ENCODE assay signal across 20 cellular contexts in genomic region chr11:2207773-2208621, GRCh38. TPM values are rescaled to one million over a fixed set of nuclear protein-coding genes. Genes with fewer than 3 reads are reported as not detected.
DNase-seq lines count a peak whose midpoint lies in the region; ATAC-seq and TF ChIP-seq lines count a peak whose summit lies in the region.
"Had no signal": no experiment of that assay in that cellular context is flagged by ENCODE, and none has a peak within 500 bp of the region (broad histone marks: within the 10 kb centered on the region; RNA-seq: fewer than 3 reads in every experiment).

No MANE protein-coding gene starts in this region.

- intact Hi-C loops in left colon (cut with DNase I, micrococcal nuclease) = no loop called here

- no peak overlapping the region for H3K4me3 Mint-ChIP-seq in activated T-cell treated with anti-CD3 and anti-CD28 coated beads, Interleukin-2, amount 50 U/mL, for 4 hours
- no peak overlapping the region for H3K4me3 Mint-ChIP-seq in activated CD8-positive, alpha-beta T cell treated with anti-CD3 and anti-CD28 coated beads, Interleukin-2, amount 10 ng/mL, durations not matched to agents 7 days and 5 days
- no peak overlapping the region for H3K4me3 Mint-ChIP-seq in stimulated activated effector memory CD8-positive, alpha-beta T cell treated with anti-CD3 and anti-CD28 coated beads, Interleukin-12 subunit alpha, Interleukin-12 subunit beta, amount 100 ng/mL, for 72 hours
- H3K4me3 Mint-ChIP-seq: activated CD4-positive, alpha-beta T cell treated with anti-CD3 and anti-CD28 coated beads for 36 hours; activated naive CD4-positive, alpha-beta T cell treated with anti-CD3 and anti-CD28 coated beads, Interleukin-2, amount 10 ng/mL, durations not matched to agents 7 days and 5 days; CD4-positive, alpha-beta T cell; naive thymus-derived CD4-positive, alpha-beta T cell; T-cell had no signal

- peak; percentile 14 for DNase-seq in activated T-cell treated with anti-CD3 and anti-CD28 coated beads, Interleukin-2, amount 50 U/mL, for 1 hour
- no peak for DNase-seq in activated T-cell treated with anti-CD3 and anti-CD28 coated beads, Interleukin-2, amount 50 U/mL, for 4 hours
- DNase-seq in activated CD8-positive, alpha-beta T cell treated with anti-CD3 and anti-CD28 coated beads, Interleukin-2, amount 10 ng/mL, durations not matched to agents 7 days and 5 days = peak; percentile 15
- peak; percentile 1 to 18 for DNase-seq in left colon
- DNase-seq in stimulated activated CD8-positive, alpha-beta memory T cell treated with anti-CD3 and anti-CD28 coated beads, Interleukin-4, amount 100 ng/mL, for 48 hours = peak; percentile 20
- DNase-seq in stimulated activated effector memory CD8-positive, alpha-beta T cell treated with anti-CD3 and anti-CD28 coated beads, Interleukin-12 subunit alpha, Interleukin-12 subunit beta, amount 100 ng/mL, for 72 hours (ENCODE audit: low spot score in 2 of 2) = no peak
- DNase-seq in GM10248 (ENCODE audit: extremely low spot score) = no peak
- DNase-seq: activated CD4-positive, alpha-beta T cell treated with anti-CD3 and anti-CD28 coated beads for 36 hours; gastrocnemius medialis; NCI-H446 treated with DMSO at 0.1 percent for 48 hours; stimulated activated naive CD4-positive, alpha-beta T cell treated with Interleukin-2 at 50 U/mL for 16 hours had no signal

- peaks cover 2% of the 10 kb centered on the region for H3K4me1 Mint-ChIP-seq in activated T-cell treated with anti-CD3 and anti-CD28 coated beads, Interleukin-2, amount 50 U/mL, for 4 hours (ENCODE audit: low read depth)
- peaks cover 2% of the 10 kb centered on the region for H3K4me1 Mint-ChIP-seq in activated CD8-positive, alpha-beta T cell treated with anti-CD3 and anti-CD28 coated beads, Interleukin-2, amount 10 ng/mL, durations not matched to agents 7 days and 5 days (ENCODE audit: low read depth)
- peaks cover 6% of the 10 kb centered on the region for H3K4me1 Mint-ChIP-seq in stimulated activated effector memory CD8-positive, alpha-beta T cell treated with anti-CD3 and anti-CD28 coated beads, Interleukin-12 subunit alpha, Interleukin-12 subunit beta, amount 100 ng/mL, for 72 hours
- H3K4me1 Mint-ChIP-seq: activated CD4-positive, alpha-beta T cell treated with anti-CD3 and anti-CD28 coated beads for 36 hours; activated naive CD4-positive, alpha-beta T cell treated with anti-CD3 and anti-CD28 coated beads, Interleukin-2, amount 10 ng/mL, durations not matched to agents 7 days and 5 days had no signal

- ATAC-seq in activated T-cell treated with anti-CD3 and anti-CD28 coated beads, Interleukin-2, amount 50 U/mL, for 4 hours = no peak
- no peak for ATAC-seq in activated CD8-positive, alpha-beta T cell treated with anti-CD3 and anti-CD28 coated beads, Interleukin-2, amount 10 ng/mL, durations not matched to agents 7 days and 5 days
- ATAC-seq in left colon = no peak
- no peak for ATAC-seq in stimulated activated effector memory CD8-positive, alpha-beta T cell treated with anti-CD3 and anti-CD28 coated beads, Interleukin-12 subunit alpha, Interleukin-12 subunit beta, amount 100 ng/mL, for 72 hours
- ATAC-seq in GM18502 (IDR thresholded peaks at IDR 0.05; ENCODE audit: poor library complexity, unreplicated experiment) = no peak
- ATAC-seq: activated CD4-positive, alpha-beta T cell treated with anti-CD3 and anti-CD28 coated beads for 36 hours; gastrocnemius medialis; K562; naive thymus-derived CD4-positive, alpha-beta T cell; right lobe of liver; T-cell had no signal

- H3K27ac Mint-ChIP-seq in activated CD8-positive, alpha-beta T cell treated with anti-CD3 and anti-CD28 coated beads, Interleukin-2, amount 10 ng/mL, durations not matched to agents 7 days and 5 days = no peak overlapping the region
- no peak overlapping the region for H3K27ac Mint-ChIP-seq in stimulated activated effector memory CD8-positive, alpha-beta T cell treated with anti-CD3 and anti-CD28 coated beads, Interleukin-12 subunit alpha, Interleukin-12 subunit beta, amount 100 ng/mL, for 72 hours
- H3K27ac Mint-ChIP-seq: activated CD4-positive, alpha-beta T cell treated with anti-CD3 and anti-CD28 coated beads for 36 hours; activated naive CD4-positive, alpha-beta T cell treated with anti-CD3 and anti-CD28 coated beads, Interleukin-2, amount 10 ng/mL, durations not matched to agents 7 days and 5 days; CD4-positive, alpha-beta T cell; naive thymus-derived CD4-positive, alpha-beta T cell; T-cell had no signal

- H3K27me3 Mint-ChIP-seq in activated T-cell treated with anti-CD3 and anti-CD28 coated beads, Interleukin-2, amount 50 U/mL, for 4 hours (ENCODE audit: low read depth) = no peaks in the 10 kb centered on the region
- no peaks in the 10 kb centered on the region for H3K27me3 Mint-ChIP-seq in activated CD8-positive, alpha-beta T cell treated with anti-CD3 and anti-CD28 coated beads, Interleukin-2, amount 10 ng/mL, durations not matched to agents 7 days and 5 days (ENCODE audit: low read depth)
- H3K27me3 Mint-ChIP-seq: activated CD4-positive, alpha-beta T cell treated with anti-CD3 and anti-CD28 coated beads for 36 hours; CD4-positive, alpha-beta T cell had no signal

- POLR2A ChIA-PET in activated CD8-positive, alpha-beta T cell treated with anti-CD3 and anti-CD28 coated beads, Interleukin-2, amount 10 ng/mL, durations not matched to agents 7 days and 5 days (lab: Charles Lee) = no interaction called here
- POLR2A ChIA-PET in GM10248 (lab: Yijun Ruan, JAX) = no interaction called here

- no peak for TF ChIP-seq CTCF in GM10248 (IDR thresholded peaks at IDR 0.05; ENCODE audit: control extremely low read depth, extremely low read depth, low read depth, missing control alignments)

- no peaks in the 10 kb centered on the region for H3K36me3 Mint-ChIP-seq in activated T-cell treated with anti-CD3 and anti-CD28 coated beads, Interleukin-2, amount 50 U/mL, for 4 hours (ENCODE audit: insufficient read depth)
- H3K36me3 Mint-ChIP-seq in activated CD8-positive, alpha-beta T cell treated with anti-CD3 and anti-CD28 coated beads, Interleukin-2, amount 10 ng/mL, durations not matched to agents 7 days and 5 days (ENCODE audit: low read depth) = no peaks in the 10 kb centered on the region
- no peaks in the 10 kb centered on the region for H3K36me3 Mint-ChIP-seq in stimulated activated effector memory CD8-positive, alpha-beta T cell treated with anti-CD3 and anti-CD28 coated beads, Interleukin-12 subunit alpha, Interleukin-12 subunit beta, amount 100 ng/mL, for 72 hours
- H3K36me3 Mint-ChIP-seq: activated naive CD4-positive, alpha-beta T cell treated with anti-CD3 and anti-CD28 coated beads, Interleukin-2, amount 10 ng/mL, durations not matched to agents 7 days and 5 days; naive thymus-derived CD4-positive, alpha-beta T cell had no signal

- CTCF ChIA-PET in activated CD8-positive, alpha-beta T cell treated with anti-CD3 and anti-CD28 coated beads, Interleukin-2, amount 10 ng/mL, durations not matched to agents 7 days and 5 days (lab: Charles Lee) = interaction anchor here (0.8 kb wide), 1 partner anchor 13 kb away, joined by 3 read pairs; no protein-coding TSS in a partner anchor
- CTCF ChIA-PET in GM10248 (lab: Yijun Ruan, JAX) = no interaction called here

- H3K9me3 Mint-ChIP-seq in activated T-cell treated with anti-CD3 and anti-CD28 coated beads, Interleukin-2, amount 50 U/mL, for 4 hours = no peaks in the 10 kb centered on the region
- no peaks in the 10 kb centered on the region for H3K9me3 Mint-ChIP-seq in activated CD8-positive, alpha-beta T cell treated with anti-CD3 and anti-CD28 coated beads, Interleukin-2, amount 10 ng/mL, durations not matched to agents 7 days and 5 days (ENCODE audit: insufficient read depth)
- H3K9me3 Mint-ChIP-seq in stimulated activated effector memory CD8-positive, alpha-beta T cell treated with anti-CD3 and anti-CD28 coated beads, Interleukin-12 subunit alpha, Interleukin-12 subunit beta, amount 100 ng/mL, for 72 hours = no peaks in the 10 kb centered on the region
- H3K9me3 Mint-ChIP-seq: activated naive CD4-positive, alpha-beta T cell treated with anti-CD3 and anti-CD28 coated beads, Interleukin-2, amount 10 ng/mL, durations not matched to agents 7 days and 5 days; CD4-positive, alpha-beta T cell; T-cell had no signal

RNA-seq across cellular contexts. Expression of gene TH, which starts 36.4 kb away (rescaled TPM):
- total RNA-seq in activated T-cell treated with anti-CD3 and anti-CD28 coated beads, Interleukin-2, amount 50 U/mL, for 4 hours = not detected
- total RNA-seq in activated CD8-positive, alpha-beta T cell treated with anti-CD3 and anti-CD28 coated beads, Interleukin-2, amount 10 ng/mL, durations not matched to agents 7 days and 5 days = not detected
- not detected for total RNA-seq in left colon
- total RNA-seq: activated CD4-positive, alpha-beta T cell treated with anti-CD3 and anti-CD28 coated beads for 36 hours; CD4-positive, alpha-beta T cell; gastrocnemius medialis; H4; K562; naive thymus-derived CD4-positive, alpha-beta T cell; T-cell had no signal

RNA-seq across cellular contexts. Expression of gene INS, which starts 47.0 kb away (rescaled TPM):
- not detected for total RNA-seq in activated T-cell treated with anti-CD3 and anti-CD28 coated beads, Interleukin-2, amount 50 U/mL, for 4 hours
- total RNA-seq in activated CD8-positive, alpha-beta T cell treated with anti-CD3 and anti-CD28 coated beads, Interleukin-2, amount 10 ng/mL, durations not matched to agents 7 days and 5 days = not detected
- 1 to 10 TPM in 1 of 2 donors, not detected in 1; 1.3 TPM for total RNA-seq in left colon
- total RNA-seq: activated CD4-positive, alpha-beta T cell treated with anti-CD3 and anti-CD28 coated beads for 36 hours; CD4-positive, alpha-beta T cell; gastrocnemius medialis; H4; K562; naive thymus-derived CD4-positive, alpha-beta T cell; PC-3; right lobe of liver had no signal

Comparison
In these comparisons a context has a peak if more than half of its experiments do, and no peak if none do; other contexts are left out.
1. DNase-seq: peak in activated T-cell treated with anti-CD3 and anti-CD28 coated beads, Interleukin-2, amount 50 U/mL, for 1 hour (single experiment), activated CD8-positive, alpha-beta T cell treated with anti-CD3 and anti-CD28 coated beads, Interleukin-2, amount 10 ng/mL, durations not matched to agents 7 days and 5 days (single experiment), left colon (2 of 2) and stimulated activated CD8-positive, alpha-beta memory T cell treated with anti-CD3 and anti-CD28 coated beads, Interleukin-4, amount 100 ng/mL, for 48 hours (single experiment); none in activated T-cell treated with anti-CD3 and anti-CD28 coated beads, Interleukin-2, amount 50 U/mL, for 4 hours (single experiment), stimulated activated effector memory CD8-positive, alpha-beta T cell treated with anti-CD3 and anti-CD28 coated beads, Interleukin-12 subunit alpha, Interleukin-12 subunit beta, amount 100 ng/mL, for 72 hours (0 of 2) and GM10248 (single experiment).